ENCODE assay signal across 12 cellular contexts in genomic region chr15:26974120-26974780, GRCh38. TPM values are rescaled to one million over a fixed set of nuclear protein-coding genes. Genes with fewer than 3 reads are reported as not detected.
DNase-seq lines count a peak whose midpoint lies in the region; ATAC-seq and TF ChIP-seq lines count a peak whose summit lies in the region.
"Had no signal": no experiment of that assay in that cellular context is flagged by ENCODE, and none has a peak within 500 bp of the region (broad histone marks: within the 10 kb centered on the region; RNA-seq: fewer than 3 reads in every experiment).

No MANE protein-coding gene starts in this region.

- peaks cover 27% of the 10 kb centered on the region for H3K27me3 Mint-ChIP-seq in chondrocyte (ENCODE audit: low read depth)

- H3K4me1 Mint-ChIP-seq in chondrocyte (ENCODE audit: low read depth), result peaks cover 2% of the 10 kb centered on the region

- H3K27ac Mint-ChIP-seq in chondrocyte (ENCODE audit: unreplicated experiment), result no peak overlapping the region
- H3K27ac Mint-ChIP-seq: activated CD4-positive, alpha-beta memory T cell treated with anti-CD3 and anti-CD28 coated beads for 36 hours had no signal

- no peaks in the 10 kb centered on the region for H3K9me3 Mint-ChIP-seq in chondrocyte (ENCODE audit: low read depth)
- H3K9me3 Mint-ChIP-seq: activated CD4-positive, alpha-beta memory T cell treated with anti-CD3 and anti-CD28 coated beads for 36 hours had no signal

- H3K36me3 Mint-ChIP-seq in chondrocyte (ENCODE audit: low read depth), result no peaks in the 10 kb centered on the region
- H3K36me3 Mint-ChIP-seq: activated CD4-positive, alpha-beta memory T cell treated with anti-CD3 and anti-CD28 coated beads for 36 hours had no signal

- no peak overlapping the region for H3K4me3 Mint-ChIP-seq in chondrocyte (ENCODE audit: unreplicated experiment)
- H3K4me3 Mint-ChIP-seq: activated CD4-positive, alpha-beta memory T cell treated with anti-CD3 and anti-CD28 coated beads for 36 hours had no signal

- DNase-seq in NCI-H146 (lab: John Stamatoyannopoulos, UW), result peak; percentile 4
- DNase-seq in NCI-H146 treated with DMSO at 0.1 percent for 48 hours (lab: John Stamatoyannopoulos, UW; ENCODE audit: unreplicated experiment), result no peak
- DNase-seq in NCI-H460 (ENCODE audit: extremely low read depth, low read depth), result peak; percentile 49
- DNase-seq in chondrocyte (ENCODE audit: low spot score), result no peak
- peak; percentile 31 for DNase-seq in renal cortical epithelial cell (ENCODE audit: low read depth)
- no peak for DNase-seq in stimulated activated CD8-positive, alpha-beta memory T cell treated with anti-CD3 and anti-CD28 coated beads, Interleukin-4, amount 100 ng/mL, for 48 hours
- DNase-seq: activated CD4-positive, alpha-beta memory T cell treated with anti-CD3 and anti-CD28 coated beads for 36 hours; substantia nigra had no signal

- peak; percentile 77 for TF ChIP-seq CTCF in chondrocyte (IDR thresholded peaks at IDR 0.05)

- ATAC-seq in GM18502 (IDR thresholded peaks at IDR 0.05; ENCODE audit: poor library complexity, unreplicated experiment) (no peak), GM19455 (IDR thresholded peaks at IDR 0.05; ENCODE audit: unreplicated experiment) (no peak)

RNA-seq across cellular contexts. Expression of gene GABRG3, which starts 3.3 kb away (rescaled TPM):
- total RNA-seq in NCI-H460 (2014; rRNA removed; shearing (Covaris generic)), result 0.03 and 0.20 TPM in 2 replicates
- polyA plus RNA-seq in NCI-H460 (2014; cell fraction: nucleus; rRNA removed), result 0.08 TPM in 1 of 2 replicates, not detected in the other
- total RNA-seq in chondrocyte (not detected in 3 replicates), renal cortical epithelial cell (not detected in 2 replicates)
- total RNA-seq: activated CD4-positive, alpha-beta memory T cell treated with anti-CD3 and anti-CD28 coated beads for 36 hours; pulmonary artery endothelial cell had no signal
- polyA plus RNA-seq: esophagus had no signal

Comparison
In these comparisons a context has a peak if more than half of its experiments do, and no peak if none do; other contexts are left out.
1. DNase-seq: peak in NCI-H146 (single experiment), NCI-H460 (single experiment) and renal cortical epithelial cell (single experiment); none in NCI-H146 treated with DMSO at 0.1 percent for 48 hours (single experiment), chondrocyte (single experiment) and stimulated activated CD8-positive, alpha-beta memory T cell treated with anti-CD3 and anti-CD28 coated beads, Interleukin-4, amount 100 ng/mL, for 48 hours (single experiment).